ENCODE assay signal across 23 cellular contexts in genomic region chr3:160355826-160356225, GRCh38.
"Had no signal": no experiment of that assay in that cellular context is flagged by ENCODE, and none has a peak within 500 bp of the region (broad histone marks: within the 10 kb centered on the region; RNA-seq: fewer than 3 reads in every experiment).

No MANE protein-coding gene starts in this region.

- H3K9me3 ChIP-seq: ovary, psoas muscle, right lobe of liver, sigmoid colon, stomach, thoracic aorta, thyroid gland, tibial nerve, upper lobe of left lung, vagina had no signal

- H3K36me3 ChIP-seq: neural progenitor cell, ovary, right lobe of liver had no signal

- H3K27me3 ChIP-seq: neural progenitor cell, ovary, right lobe of liver, sigmoid colon, stomach, thyroid gland, tibial nerve, upper lobe of left lung, vagina had no signal

- H2AFZ ChIP-seq: neural progenitor cell, parathyroid adenoma had no signal

- H3K4me1 ChIP-seq: neural progenitor cell, parathyroid adenoma, psoas muscle, right lobe of liver, sigmoid colon, stomach, thyroid gland, tibial nerve, upper lobe of left lung, vagina had no signal

- H3K4me2 ChIP-seq: neural progenitor cell had no signal

- H3K27ac ChIP-seq: neural progenitor cell, ovary, parathyroid adenoma, psoas muscle, right lobe of liver, sigmoid colon, stomach, thoracic aorta, thyroid gland, tibial nerve, upper lobe of left lung, vagina had no signal

- H3K79me2 ChIP-seq: parathyroid adenoma had no signal

- H3K4me3 ChIP-seq: neural progenitor cell, ovary, psoas muscle, right lobe of liver, sigmoid colon, stomach, thoracic aorta, thyroid gland, tibial nerve, upper lobe of left lung, vagina had no signal

- H3K9ac ChIP-seq: neural progenitor cell, parathyroid adenoma had no signal

- DNase-seq: occipital lobe; ovary; posterior cingulate gyrus; psoas muscle; right cardiac atrium; right lobe of liver; sigmoid colon; small intestine; stimulated activated CD4-positive, alpha-beta T cell treated with anti-CD3 and anti-CD28 coated beads, Interleukin-15, amount 100 ng/mL, for 24 hours; stimulated activated CD4-positive, alpha-beta T cell treated with anti-CD3 and anti-CD28 coated beads, Interleukin-2, amount 100 ng/mL, for 24 hours; stimulated activated CD4-positive, alpha-beta T cell treated with anti-CD3 and anti-CD28 coated beads, Interleukin-2, amount 100 ng/mL, for 48 hours; stimulated activated CD4-positive, alpha-beta T cell treated with anti-CD3 and anti-CD28 coated beads, Interleukin-4, amount 100 ng/mL, for 24 hours; stimulated activated naive B cell treated with anti-CD40 and anti-IgM and Interleukin-4, amounts not matched to agents 10 μg/mL and 1 μg/mL and 100 μg/mL, for 72 hours; stimulated activated naive CD4-positive, alpha-beta T cell treated with Interleukin-2 at 50 U/mL for 16 hours; stomach; thyroid gland; trophoblast cell; upper lobe of left lung had no signal
